ENCODE assay signal across 9 cellular contexts in genomic region chr13:87274209-87274819, GRCh38.
DNase-seq lines count a peak whose midpoint lies in the region; ATAC-seq and TF ChIP-seq lines count a peak whose summit lies in the region.
"Had no signal": no experiment of that assay in that cellular context is flagged by ENCODE, and none has a peak within 500 bp of the region (broad histone marks: within the 10 kb centered on the region; RNA-seq: fewer than 3 reads in every experiment).

No MANE protein-coding gene starts in this region.

- H3K9me3 Mint-ChIP-seq in nephron progenitor cell = no peaks in the 10 kb centered on the region
- H3K9me3 Mint-ChIP-seq: activated B cell treated with CpG ODN at 0.5 μM for 24 hours had no signal

- TF ChIP-seq CTCF in cardiac fibroblast (IDR thresholded peaks at IDR 0.05; ENCODE audit: low read depth, low read length) (peak; percentile 19), nephron progenitor cell (IDR thresholded peaks at IDR 0.05) (peak; percentile 71), spleen (IDR thresholded peaks at IDR 0.05 in 8 of 11, conservative IDR thresholded peaks at IDR 0.05 in 3 of 11) (peak in 4 of 11 experiments; percentile 8 to 22 (median 18))

- H3K27me3 Mint-ChIP-seq in nephron progenitor cell (ENCODE audit: low read depth, poor library complexity) = no peaks in the 10 kb centered on the region
- H3K27me3 Mint-ChIP-seq: activated B cell treated with CpG ODN at 0.5 μM for 24 hours had no signal

- peak; percentile 53 for DNase-seq in NCI-H1436 (lab: John Stamatoyannopoulos, UW)
- DNase-seq in NCI-H1436 treated with DMSO at 0.1 percent for 48 hours (lab: John Stamatoyannopoulos, UW) = no peak
- DNase-seq in NCI-H82 (lab: John Stamatoyannopoulos, UW) = peak; percentile 89
- DNase-seq in cardiac fibroblast (ENCODE audit: low read depth in 2 of 2) = peak; percentile 23 to 43
- DNase-seq in nephron progenitor cell = peak; percentile 60
- no peak for DNase-seq in spleen
- DNase-seq: activated B cell treated with CpG ODN at 0.5 μM for 24 hours had no signal

- no peak overlapping the region for H3K4me3 Mint-ChIP-seq in nephron progenitor cell
- H3K4me3 Mint-ChIP-seq: activated B cell treated with CpG ODN at 0.5 μM for 24 hours had no signal

- H3K4me1 ChIP-seq in spleen = no peaks in the 10 kb centered on the region

- intact Hi-C loops in spleen (cut with DNase I; ENCODE audit: low total_unique reads) = no loop called here

- ATAC-seq in HG02884 (IDR thresholded peaks at IDR 0.05; ENCODE audit: unreplicated experiment) (peak; percentile 66), HG03175 (IDR thresholded peaks at IDR 0.05; ENCODE audit: unreplicated experiment) (no peak)

- H3K9me3 ChIP-seq in spleen = peaks cover 0 to 5% (median 0%) of the 10 kb centered on the region in 8 donors

- 0 to 2% (median 0%) methylated on average over 1 of the region's 1 CpG for WGBS in spleen, 5 donors

- no peak overlapping the region for H3K27ac ChIP-seq in spleen

- H3K27me3 ChIP-seq in spleen (replicated peaks in 1 of 7) = no peaks in the 10 kb centered on the region

- H3K4me3 ChIP-seq in cardiac fibroblast (replicated peaks in 1 of 2; ENCODE audit: low read depth in 2 of 2, low read length in 2 of 2) (no peak overlapping the region), spleen (no peak overlapping the region)

- H3K27ac Mint-ChIP-seq in nephron progenitor cell = no peak overlapping the region
- H3K27ac Mint-ChIP-seq: activated B cell treated with CpG ODN at 0.5 μM for 24 hours had no signal

- H3K36me3 ChIP-seq in spleen = no peaks in the 10 kb centered on the region

- no peaks in the 10 kb centered on the region for H3K36me3 Mint-ChIP-seq in nephron progenitor cell (ENCODE audit: low read depth)

- H3K4me1 Mint-ChIP-seq in nephron progenitor cell = no peaks in the 10 kb centered on the region
- H3K4me1 Mint-ChIP-seq: activated B cell treated with CpG ODN at 0.5 μM for 24 hours had no signal

- no peak for TF ChIP-seq POLR2A in spleen (IDR thresholded peaks at IDR 0.05)

Comparison
In these comparisons a context has a peak if more than half of its experiments do, and no peak if none do; other contexts are left out.
1. DNase-seq: peak in NCI-H1436 (single experiment), NCI-H82 (single experiment), cardiac fibroblast (2 of 2) and nephron progenitor cell (single experiment); none in NCI-H1436 treated with DMSO at 0.1 percent for 48 hours (single experiment) and spleen (single experiment).